ENCODE assay signal across 12 cellular contexts in genomic region chr2:136235451-136236418, GRCh38.
DNase-seq lines count a peak whose midpoint lies in the region; ATAC-seq, FAIRE-seq and TF ChIP-seq lines count a peak whose summit lies in the region.
"Had no signal": no experiment of that assay in that cellular context is flagged by ENCODE, and none has a peak within 500 bp of the region (broad histone marks: within the 10 kb centered on the region; RNA-seq: fewer than 3 reads in every experiment).

No MANE protein-coding gene starts in this region.

- no peaks in the 10 kb centered on the region for H3K36me3 ChIP-seq in bronchial epithelial cell (ENCODE audit: control insufficient read depth, insufficient read depth, low read length)
- H3K36me3 ChIP-seq: HAP-1 had no signal

- DNase-seq in Daoy (ENCODE audit: low read depth) (peak; percentile 91), NB4 (ENCODE audit: low read depth) (peak; percentile 39), bronchial epithelial cell (ENCODE audit: low read depth) (peak; percentile 94), lung microvascular endothelial cell (ENCODE audit: low read depth in 2 of 2) (peak; percentile 66 to 98), GM13977 (ENCODE audit: low spot score) (no peak)
- no peak for DNase-seq in activated T-cell treated with anti-CD3 and anti-CD28 coated beads, Interleukin-2, amount 50 U/mL, for 48 hours
- DNase-seq: activated T-cell treated with anti-CD3 and anti-CD28 coated beads for 4 hours, NCI-H2107 had no signal

- ATAC-seq in GM19035 (IDR thresholded peaks at IDR 0.05; ENCODE audit: unreplicated experiment): no peak
- ATAC-seq in HG03280 (IDR thresholded peaks at IDR 0.05; ENCODE audit: unreplicated experiment): no peak

- FAIRE-seq in bronchial epithelial cell (lab: Jason Lieb, UNC): peak; percentile 79
- FAIRE-seq: islet of Langerhans had no signal

- TF ChIP-seq CTCF in NB4 (IDR thresholded peaks at IDR 0.05; ENCODE audit: low read depth, low read length) (no peak), bronchial epithelial cell (IDR thresholded peaks at IDR 0.05; ENCODE audit: insufficient read depth, low read length, severe bottlenecking) (no peak), GM13977 (IDR thresholded peaks at IDR 0.05; ENCODE audit: extremely low read depth, insufficient read depth, missing control alignments) (no peak)

- no peaks in the 10 kb centered on the region for H3K27me3 ChIP-seq in bronchial epithelial cell (ENCODE audit: control insufficient read depth, insufficient read depth, low read length)

- TF ChIP-seq POLR2A in NB4 (IDR thresholded peaks at IDR 0.05; ENCODE audit: extremely low read depth, insufficient read length): no peak

- in situ Hi-C loops in GM13977 (cut with MboI; ENCODE audit: low pct_unique_long_range_greater_than_20kb, low sequenced_read_pairs, unreplicated experiment): no loop called here

- H3K4me3 ChIP-seq in NB4 (ENCODE audit: low read depth, low read length) (no peak overlapping the region), bronchial epithelial cell (ENCODE audit: low read depth, low read length) (no peak overlapping the region)
- H3K4me3 ChIP-seq: HAP-1 had no signal

Comparison
In these comparisons a context has a peak if more than half of its experiments do, and no peak if none do; other contexts are left out.
1. DNase-seq: peak in Daoy (single experiment), NB4 (single experiment), bronchial epithelial cell (single experiment) and lung microvascular endothelial cell (2 of 2); none in GM13977 (single experiment) and activated T-cell treated with anti-CD3 and anti-CD28 coated beads, Interleukin-2, amount 50 U/mL, for 48 hours (0 of 2).